In genomic region chr1:15252547-15252835, GRCh38 we compare ENCODE assay signal across 25 cellular contexts. TPM values are rescaled to one million over a fixed set of nuclear protein-coding genes. Genes with fewer than 3 reads are reported as not detected.
DNase-seq lines count a peak whose midpoint lies in the region; ATAC-seq and TF ChIP-seq lines count a peak whose summit lies in the region.
"Had no signal": no experiment of that assay in that cellular context is flagged by ENCODE, and none has a peak within 500 bp of the region (broad histone marks: within the 10 kb centered on the region; RNA-seq: fewer than 3 reads in every experiment).

No MANE protein-coding gene starts in this region.

- peak overlapping the region; percentile 3 for H3K4me3 Mint-ChIP-seq in activated CD4-positive, alpha-beta T cell treated with anti-CD3 and anti-CD28 coated beads, Interleukin-2, amount 10 ng/mL, durations not matched to agents 7 days and 5 days
- H3K4me3 Mint-ChIP-seq in activated naive CD8-positive, alpha-beta T cell treated with anti-CD3 and anti-CD28 coated beads, Interleukin-2, amount 10 ng/mL, durations not matched to agents 7 days and 5 days = peak overlapping the region; percentile 33
- no peak overlapping the region for H3K4me3 Mint-ChIP-seq in neural progenitor cell
- H3K4me3 Mint-ChIP-seq: B cell, naive B cell had no signal

- H3K27me3 Mint-ChIP-seq in activated CD4-positive, alpha-beta T cell treated with anti-CD3 and anti-CD28 coated beads, Interleukin-2, amount 10 ng/mL, durations not matched to agents 7 days and 5 days = peaks cover 46% of the 10 kb centered on the region
- H3K27me3 Mint-ChIP-seq in activated naive CD8-positive, alpha-beta T cell treated with anti-CD3 and anti-CD28 coated beads, Interleukin-2, amount 10 ng/mL, durations not matched to agents 7 days and 5 days = peaks cover 28% of the 10 kb centered on the region
- H3K27me3 Mint-ChIP-seq in neural progenitor cell (ENCODE audit: insufficient read depth, low read depth) = peaks cover 5% of the 10 kb centered on the region

- H3K9me3 ChIP-seq in neural progenitor cell (ENCODE audit: low read depth) = no peaks in the 10 kb centered on the region
- H3K9me3 ChIP-seq: adrenal gland, gastrocnemius medialis, MG63, Peyer's patch, SJCRH30, thoracic aorta had no signal

- in situ Hi-C loops in GM13976 (cut with MboI; ENCODE audit: low sequenced_read_pairs, unreplicated experiment) (no loop called here), KBM-7 (cut with MboI; ENCODE audit: low pct_unique_long_range_greater_than_20kb, low sequenced_read_pairs) (no loop called here)

- no peaks in the 10 kb centered on the region for H3F3A ChIP-seq in neural progenitor cell (ENCODE audit: low read depth)

- no peaks in the 10 kb centered on the region for H3K36me3 ChIP-seq in neural progenitor cell
- H3K36me3 ChIP-seq: adrenal gland, gastrocnemius medialis, MG63, Peyer's patch, SJCRH30, thoracic aorta had no signal

- ATAC-seq in activated naive CD8-positive, alpha-beta T cell treated with anti-CD3 and anti-CD28 coated beads, Interleukin-2, amount 10 ng/mL, durations not matched to agents 7 days and 5 days (ENCODE audit: low read depth) = no peak
- ATAC-seq: gastrocnemius medialis, K562, left ventricle myocardium superior had no signal

- H3K79me2 ChIP-seq in neural progenitor cell (ENCODE audit: low read depth) = no peaks in the 10 kb centered on the region
- H3K79me2 ChIP-seq: hepatocyte had no signal

- POLR2A ChIA-PET in activated CD4-positive, alpha-beta T cell treated with anti-CD3 and anti-CD28 coated beads, Interleukin-2, amount 10 ng/mL, durations not matched to agents 7 days and 5 days (lab: Charles Lee) = interaction anchor here (0.8 kb wide), 1 partner anchor 26 kb away, joined by 3 read pairs; no protein-coding TSS in a partner anchor
- POLR2A ChIA-PET in activated naive CD8-positive, alpha-beta T cell treated with anti-CD3 and anti-CD28 coated beads, Interleukin-2, amount 10 ng/mL, durations not matched to agents 7 days and 5 days (lab: Charles Lee) = no interaction called here

- CTCF ChIA-PET in activated CD4-positive, alpha-beta T cell treated with anti-CD3 and anti-CD28 coated beads, Interleukin-2, amount 10 ng/mL, durations not matched to agents 7 days and 5 days (lab: Charles Lee) = interaction anchor here (0.8 kb wide), 1 partner anchor 9 kb away, joined by 3 read pairs; no protein-coding TSS in a partner anchor

- H3K4me2 ChIP-seq in neural progenitor cell = no peak overlapping the region
- H3K4me2 ChIP-seq: hepatocyte had no signal

- H3K4me1 ChIP-seq in neural progenitor cell = peaks cover 7% of the 10 kb centered on the region
- H3K4me1 ChIP-seq: gastrocnemius medialis had no signal

- H3K36me3 Mint-ChIP-seq in activated CD4-positive, alpha-beta T cell treated with anti-CD3 and anti-CD28 coated beads, Interleukin-2, amount 10 ng/mL, durations not matched to agents 7 days and 5 days (ENCODE audit: low read depth) = peaks cover 9% of the 10 kb centered on the region
- peaks cover 5% of the 10 kb centered on the region for H3K36me3 Mint-ChIP-seq in activated naive CD8-positive, alpha-beta T cell treated with anti-CD3 and anti-CD28 coated beads, Interleukin-2, amount 10 ng/mL, durations not matched to agents 7 days and 5 days
- H3K36me3 Mint-ChIP-seq in neural progenitor cell = peaks cover 2% of the 10 kb centered on the region
- H3K36me3 Mint-ChIP-seq: naive B cell had no signal

- peaks cover 16% of the 10 kb centered on the region for H3K9me3 Mint-ChIP-seq in activated CD4-positive, alpha-beta T cell treated with anti-CD3 and anti-CD28 coated beads, Interleukin-2, amount 10 ng/mL, durations not matched to agents 7 days and 5 days
- no peaks in the 10 kb centered on the region for H3K9me3 Mint-ChIP-seq in activated naive CD8-positive, alpha-beta T cell treated with anti-CD3 and anti-CD28 coated beads, Interleukin-2, amount 10 ng/mL, durations not matched to agents 7 days and 5 days
- H3K9me3 Mint-ChIP-seq in neural progenitor cell = peaks cover 6% of the 10 kb centered on the region

- intact Hi-C loops in posterior cingulate gyrus (cut with DNase I) = no loop called here

- H4K20me1 ChIP-seq in neural progenitor cell (ENCODE audit: low read depth) = no peaks in the 10 kb centered on the region

- peak overlapping the region; percentile 79 for H3K27ac Mint-ChIP-seq in activated CD4-positive, alpha-beta T cell treated with anti-CD3 and anti-CD28 coated beads, Interleukin-2, amount 10 ng/mL, durations not matched to agents 7 days and 5 days
- peak overlapping the region; percentile 69 for H3K27ac Mint-ChIP-seq in activated naive CD8-positive, alpha-beta T cell treated with anti-CD3 and anti-CD28 coated beads, Interleukin-2, amount 10 ng/mL, durations not matched to agents 7 days and 5 days
- H3K27ac Mint-ChIP-seq in neural progenitor cell = peak overlapping the region; percentile 69
- H3K27ac Mint-ChIP-seq: B cell had no signal

- H3K4me3 ChIP-seq in neural progenitor cell = no peak overlapping the region
- H3K4me3 ChIP-seq: adrenal gland, gastrocnemius medialis, hepatocyte, K562, MG63, Peyer's patch, SJCRH30, thoracic aorta had no signal

- H3K27ac ChIP-seq in neural progenitor cell = no peak overlapping the region
- H3K27ac ChIP-seq: adrenal gland, gastrocnemius medialis, hepatocyte, Peyer's patch, SJCRH30, thoracic aorta had no signal

- H2AFZ ChIP-seq in neural progenitor cell (replicated peaks) = no peak overlapping the region
- H2AFZ ChIP-seq: hepatocyte had no signal

- no peak overlapping the region for H3K9ac ChIP-seq in neural progenitor cell

- H3K4me1 Mint-ChIP-seq in activated CD4-positive, alpha-beta T cell treated with anti-CD3 and anti-CD28 coated beads, Interleukin-2, amount 10 ng/mL, durations not matched to agents 7 days and 5 days = peaks cover 60% of the 10 kb centered on the region
- peaks cover 53% of the 10 kb centered on the region for H3K4me1 Mint-ChIP-seq in activated naive CD8-positive, alpha-beta T cell treated with anti-CD3 and anti-CD28 coated beads, Interleukin-2, amount 10 ng/mL, durations not matched to agents 7 days and 5 days
- H3K4me1 Mint-ChIP-seq in neural progenitor cell = peaks cover 30% of the 10 kb centered on the region

- TF ChIP-seq CTCF in GM13976 (IDR thresholded peaks at IDR 0.05; ENCODE audit: borderline replicate concordance, control extremely low read depth, extremely low read depth, insufficient read depth, missing control alignments) (no peak), neural progenitor cell (IDR thresholded peaks at IDR 0.05) (no peak)

- DNase-seq in activated CD4-positive, alpha-beta T cell treated with anti-CD3 and anti-CD28 coated beads, Interleukin-2, amount 10 ng/mL, durations not matched to agents 7 days and 5 days = no peak
- DNase-seq in activated CD4-positive, alpha-beta T cell treated with anti-CD3 and anti-CD28 coated beads for 4 hours = no peak
- DNase-seq in GM13976 (ENCODE audit: low spot score) (peak; percentile 8), neural progenitor cell (ENCODE audit: low spot score) (no peak), NCI-H446 treated with DMSO at 0.1 percent for 48 hours (lab: John Stamatoyannopoulos, UW) (no peak), posterior cingulate gyrus (no peak), KBM-7 (no peak)
- DNase-seq in activated naive CD8-positive, alpha-beta T cell treated with anti-CD3 and anti-CD28 coated beads, Interleukin-2, amount 10 ng/mL, durations not matched to agents 7 days and 5 days = peak; percentile 40
- DNase-seq: activated CD4-positive, alpha-beta T cell treated with anti-CD3 and anti-CD28 coated beads, Interleukin-2, amount 50 U/mL, for 4 hours; DND-41; gastrocnemius medialis; left ventricle myocardium superior; MG63; naive B cell; NCI-H146; NCI-H524 treated with DMSO at 0.1 percent for 48 hours; Peyer's patch; retina; SJCRH30 had no signal

- peaks cover 4% of the 10 kb centered on the region for H3K27me3 ChIP-seq in neural progenitor cell
- H3K27me3 ChIP-seq: adrenal gland, Peyer's patch, SJCRH30 had no signal

RNA-seq across cellular contexts. Expression of gene FHAD1, which starts 5.5 kb away (rescaled TPM):
- not detected for total RNA-seq in activated CD4-positive, alpha-beta T cell treated with anti-CD3 and anti-CD28 coated beads, Interleukin-2, amount 10 ng/mL, durations not matched to agents 7 days and 5 days
- under 1 TPM; 0.34 to 0.64 TPM for total RNA-seq in activated naive CD8-positive, alpha-beta T cell treated with anti-CD3 and anti-CD28 coated beads, Interleukin-2, amount 10 ng/mL, durations not matched to agents 7 days and 5 days
- 2.9 and 9.1 TPM in 2 replicates for total RNA-seq in neural progenitor cell (ENCODE audit: low replicate concordance)
- total RNA-seq: B cell; gastrocnemius medialis; left ventricle myocardium superior; T-helper 1 cell treated with Interleukin-12 subunit alpha and Interleukin-12 subunit beta and Interleukin-4 antibody, amounts not matched to agents 30 ng/mL and 1 ng/mL, for 36 hours had no signal

Comparison
In these comparisons a context has a peak if more than half of its experiments do, and no peak if none do; other contexts are left out.
1. DNase-seq: peak in GM13976 (single experiment) and activated naive CD8-positive, alpha-beta T cell treated with anti-CD3 and anti-CD28 coated beads, Interleukin-2, amount 10 ng/mL, durations not matched to agents 7 days and 5 days (single experiment); none in activated CD4-positive, alpha-beta T cell treated with anti-CD3 and anti-CD28 coated beads, Interleukin-2, amount 10 ng/mL, durations not matched to agents 7 days and 5 days (single experiment), activated CD4-positive, alpha-beta T cell treated with anti-CD3 and anti-CD28 coated beads for 4 hours (0 of 2), neural progenitor cell (single experiment), NCI-H446 treated with DMSO at 0.1 percent for 48 hours (single experiment), posterior cingulate gyrus (0 of 10) and KBM-7 (single experiment).
2. Peak in every context shown above with its lines, with median percentiles within 50 percentile points of each other: H3K27ac Mint-ChIP-seq.